Comparison of ENCODE assay signal across 2 cellular contexts in genomic region chr12:123469978-123470377, GRCh38.
TF ChIP-seq lines count a peak whose summit lies in the region.

No MANE protein-coding gene starts in this region.

TF ChIP-seq in A549, 52 proteins besides CTCF, POLR2A, EP300 and RAD21:
- TF ChIP-seq MAFK (IDR thresholded peaks at IDR 0.05; ENCODE audit: partially characterized antibody) (peak; percentile 78), JUN (IDR thresholded peaks at IDR 0.05) (no peak)

TF ChIP-seq in K562, 482 proteins besides CTCF, POLR2A, EP300 and RAD21:
- TF ChIP-seq JUNB (CRISPR knock-in tag; conservative IDR thresholded peaks at IDR 0.05) = no peak
- no peak for TF ChIP-seq SIX5 (IDR thresholded peaks at IDR 0.05; ENCODE audit: borderline replicate concordance in 1 of 2, insufficient read depth in 1 of 2, low read depth in 1 of 2, low read length in 2 of 2)
- TF ChIP-seq, protein P1, sequence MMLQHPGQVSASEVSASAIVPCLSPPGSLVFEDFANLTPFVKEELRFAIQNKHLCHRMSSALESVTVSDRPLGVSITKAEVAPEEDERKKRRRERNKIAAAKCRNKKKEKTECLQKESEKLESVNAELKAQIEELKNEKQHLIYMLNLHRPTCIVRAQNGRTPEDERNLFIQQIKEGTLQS (IDR thresholded peaks at IDR 0.05) = no peak
- TF ChIP-seq, protein P1 (CRISPR knock-in tag; conservative IDR thresholded peaks at IDR 0.05) = no peak
- no peak for TF ChIP-seq THRB (CRISPR knock-in tag; conservative IDR thresholded peaks at IDR 0.05)
- TF ChIP-seq, protein P2, sequence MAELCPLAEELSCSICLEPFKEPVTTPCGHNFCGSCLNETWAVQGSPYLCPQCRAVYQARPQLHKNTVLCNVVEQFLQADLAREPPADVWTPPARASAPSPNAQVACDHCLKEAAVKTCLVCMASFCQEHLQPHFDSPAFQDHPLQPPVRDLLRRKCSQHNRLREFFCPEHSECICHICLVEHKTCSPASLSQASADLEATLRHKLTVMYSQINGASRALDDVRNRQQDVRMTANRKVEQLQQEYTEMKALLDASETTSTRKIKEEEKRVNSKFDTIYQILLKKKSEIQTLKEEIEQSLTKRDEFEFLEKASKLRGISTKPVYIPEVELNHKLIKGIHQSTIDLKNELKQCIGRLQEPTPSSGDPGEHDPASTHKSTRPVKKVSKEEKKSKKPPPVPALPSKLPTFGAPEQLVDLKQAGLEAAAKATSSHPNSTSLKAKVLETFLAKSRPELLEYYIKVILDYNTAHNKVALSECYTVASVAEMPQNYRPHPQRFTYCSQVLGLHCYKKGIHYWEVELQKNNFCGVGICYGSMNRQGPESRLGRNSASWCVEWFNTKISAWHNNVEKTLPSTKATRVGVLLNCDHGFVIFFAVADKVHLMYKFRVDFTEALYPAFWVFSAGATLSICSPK (IDR thresholded peaks at IDR 0.05; ENCODE audit: borderline replicate concordance) = no peak
- TF ChIP-seq ARID3A (IDR thresholded peaks at IDR 0.05; ENCODE audit: borderline replicate concordance, low read depth, low read length) = no peak
- no peak for TF ChIP-seq ZNF408 (CRISPR knock-in tag; IDR thresholded peaks at IDR 0.05; ENCODE audit: low read depth)
- peak; percentile 36; the same call in 1 of the 2 replicates for TF ChIP-seq MAFF (IDR thresholded peaks at IDR 0.05; ENCODE audit: low read length)
- TF ChIP-seq FOXM1 (IDR thresholded peaks at IDR 0.05; ENCODE audit: low read depth) = no peak
- TF ChIP-seq FOXM1 (CRISPR knock-in tag; IDR thresholded peaks at IDR 0.05; ENCODE audit: low read depth) = no peak
- no peak for TF ChIP-seq FUS (optimal IDR thresholded peaks at IDR 0.05; ENCODE audit: low read depth, low read length)
- peak; percentile 59 for TF ChIP-seq C11orf30 (IDR thresholded peaks at IDR 0.05; ENCODE audit: low read depth)
- TF ChIP-seq ID3 (CRISPR knock-in tag; IDR thresholded peaks at IDR 0.05) = no peak
- no peak for TF ChIP-seq ID3 (tag; IDR thresholded peaks at IDR 0.05)
- TF ChIP-seq RUNX1 (IDR thresholded peaks at IDR 0.05; ENCODE audit: low read depth) = no peak
- TF ChIP-seq FOXK1 (CRISPR knock-in tag; IDR thresholded peaks at IDR 0.05; ENCODE audit: borderline replicate concordance) = no peak
- TF ChIP-seq, protein P3, sequence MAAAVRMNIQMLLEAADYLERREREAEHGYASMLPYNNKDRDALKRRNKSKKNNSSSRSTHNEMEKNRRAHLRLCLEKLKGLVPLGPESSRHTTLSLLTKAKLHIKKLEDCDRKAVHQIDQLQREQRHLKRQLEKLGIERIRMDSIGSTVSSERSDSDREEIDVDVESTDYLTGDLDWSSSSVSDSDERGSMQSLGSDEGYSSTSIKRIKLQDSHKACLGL (CRISPR knock-in tag; IDR thresholded peaks at IDR 0.05; ENCODE audit: borderline replicate concordance, poor library complexity, severe bottlenecking) = no peak
- TF ChIP-seq HNRNPK (IDR thresholded peaks at IDR 0.05; ENCODE audit: low read depth, low read length, poor library complexity, severe bottlenecking) = no peak
- no peak for TF ChIP-seq FOXA1 (IDR thresholded peaks at IDR 0.05; ENCODE audit: borderline replicate concordance)
- TF ChIP-seq, protein P4, sequence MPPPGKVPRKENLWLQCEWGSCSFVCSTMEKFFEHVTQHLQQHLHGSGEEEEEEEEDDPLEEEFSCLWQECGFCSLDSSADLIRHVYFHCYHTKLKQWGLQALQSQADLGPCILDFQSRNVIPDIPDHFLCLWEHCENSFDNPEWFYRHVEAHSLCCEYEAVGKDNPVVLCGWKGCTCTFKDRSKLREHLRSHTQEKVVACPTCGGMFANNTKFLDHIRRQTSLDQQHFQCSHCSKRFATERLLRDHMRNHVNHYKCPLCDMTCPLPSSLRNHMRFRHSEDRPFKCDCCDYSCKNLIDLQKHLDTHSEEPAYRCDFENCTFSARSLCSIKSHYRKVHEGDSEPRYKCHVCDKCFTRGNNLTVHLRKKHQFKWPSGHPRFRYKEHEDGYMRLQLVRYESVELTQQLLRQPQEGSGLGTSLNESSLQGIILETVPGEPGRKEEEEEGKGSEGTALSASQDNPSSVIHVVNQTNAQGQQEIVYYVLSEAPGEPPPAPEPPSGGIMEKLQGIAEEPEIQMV (tag; conservative IDR thresholded peaks at IDR 0.05; ENCODE audit: low read depth) = no peak
- no peak for TF ChIP-seq ELF1 (tag; IDR thresholded peaks at IDR 0.05)
- TF ChIP-seq POLR2AphosphoS2 (IDR thresholded peaks at IDR 0.05; ENCODE audit: low read length) = no peak
- TF ChIP-seq, protein P5, sequence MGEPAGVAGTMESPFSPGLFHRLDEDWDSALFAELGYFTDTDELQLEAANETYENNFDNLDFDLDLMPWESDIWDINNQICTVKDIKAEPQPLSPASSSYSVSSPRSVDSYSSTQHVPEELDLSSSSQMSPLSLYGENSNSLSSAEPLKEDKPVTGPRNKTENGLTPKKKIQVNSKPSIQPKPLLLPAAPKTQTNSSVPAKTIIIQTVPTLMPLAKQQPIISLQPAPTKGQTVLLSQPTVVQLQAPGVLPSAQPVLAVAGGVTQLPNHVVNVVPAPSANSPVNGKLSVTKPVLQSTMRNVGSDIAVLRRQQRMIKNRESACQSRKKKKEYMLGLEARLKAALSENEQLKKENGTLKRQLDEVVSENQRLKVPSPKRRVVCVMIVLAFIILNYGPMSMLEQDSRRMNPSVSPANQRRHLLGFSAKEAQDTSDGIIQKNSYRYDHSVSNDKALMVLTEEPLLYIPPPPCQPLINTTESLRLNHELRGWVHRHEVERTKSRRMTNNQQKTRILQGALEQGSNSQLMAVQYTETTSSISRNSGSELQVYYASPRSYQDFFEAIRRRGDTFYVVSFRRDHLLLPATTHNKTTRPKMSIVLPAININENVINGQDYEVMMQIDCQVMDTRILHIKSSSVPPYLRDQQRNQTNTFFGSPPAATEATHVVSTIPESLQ (CRISPR knock-in tag; IDR thresholded peaks at IDR 0.05) = no peak
- TF ChIP-seq NCOA6 (IDR thresholded peaks at IDR 0.05) = no peak
- TF ChIP-seq CBX5 (IDR thresholded peaks at IDR 0.05; ENCODE audit: borderline replicate concordance, low read depth) = no peak
- TF ChIP-seq CREBBP (IDR thresholded peaks at IDR 0.05; ENCODE audit: low read depth, low read length) = no peak
- no peak for TF ChIP-seq LCOR (CRISPR knock-in tag; IDR thresholded peaks at IDR 0.05)
- TF ChIP-seq MAFG (tag; conservative IDR thresholded peaks at IDR 0.05) = peak; percentile 43
- no peak for TF ChIP-seq ERF (CRISPR knock-in tag; IDR thresholded peaks at IDR 0.05)
- TF ChIP-seq, protein P6, sequence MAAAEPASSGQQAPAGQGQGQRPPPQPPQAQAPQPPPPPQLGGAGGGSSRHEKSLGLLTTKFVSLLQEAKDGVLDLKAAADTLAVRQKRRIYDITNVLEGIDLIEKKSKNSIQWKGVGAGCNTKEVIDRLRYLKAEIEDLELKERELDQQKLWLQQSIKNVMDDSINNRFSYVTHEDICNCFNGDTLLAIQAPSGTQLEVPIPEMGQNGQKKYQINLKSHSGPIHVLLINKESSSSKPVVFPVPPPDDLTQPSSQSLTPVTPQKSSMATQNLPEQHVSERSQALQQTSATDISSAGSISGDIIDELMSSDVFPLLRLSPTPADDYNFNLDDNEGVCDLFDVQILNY (CRISPR knock-in tag; IDR thresholded peaks at IDR 0.05) = no peak
- TF ChIP-seq ZNF316 (IDR thresholded peaks at IDR 0.05) = peak; percentile 66
- no peak for TF ChIP-seq SRSF1 (IDR thresholded peaks at IDR 0.05; ENCODE audit: low read depth, low read length)
